Comparison of ENCODE assay signal across 3 cellular contexts in genomic region chr4:164410401-164410800, GRCh38.
"Had no signal": no experiment of that assay in that cellular context is flagged by ENCODE, and none has a peak within 500 bp of the region (broad histone marks: within the 10 kb centered on the region; RNA-seq: fewer than 3 reads in every experiment).

No MANE protein-coding gene starts in this region.

- DNase-seq: GDM1, GF-D8 had no signal

- ATAC-seq: GM12878 had no signal

- H3K4me3 ChIP-seq: GM12878 had no signal
